ENCODE assay signal across 8 cellular contexts in genomic region chr15:40941528-40942336, GRCh38. TPM values are rescaled to one million over a fixed set of nuclear protein-coding genes. Genes with fewer than 3 reads are reported as not detected.
DNase-seq lines count a peak whose midpoint lies in the region; ATAC-seq, FAIRE-seq and TF ChIP-seq lines count a peak whose summit lies in the region.

No MANE protein-coding gene starts in this region.

- POLR2A ChIA-PET in CD8-positive, alpha-beta T cell (lab: Charles Lee): interaction anchor here (1.2 to 3.7 kb wide), 6 partner anchors 10 to 38 kb away, joined by 3 to 28 read pairs (median 12); partner anchors contain the start of genes CHAC1 and DLL4

- no peaks in the 10 kb centered on the region for H4K20me1 ChIP-seq in neural cell (ENCODE audit: insufficient read depth)

- peak; percentile 72 for ATAC-seq in CD8-positive, alpha-beta T cell
- ATAC-seq in GM19372 (IDR thresholded peaks at IDR 0.05; ENCODE audit: low read depth, unreplicated experiment) (peak; percentile 68), HG03565 (IDR thresholded peaks at IDR 0.05; ENCODE audit: unreplicated experiment) (peak; percentile 58)

- peak overlapping the region; percentile 30 for H3K27ac Mint-ChIP-seq in CD8-positive, alpha-beta T cell

- FAIRE-seq in RCC 7860 (lab: Jason Lieb, UNC): no peak

- TF ChIP-seq CTCF in CD8-positive, alpha-beta T cell (IDR thresholded peaks at IDR 0.05): peak; percentile 40
- peak; percentile 75 for TF ChIP-seq CTCF in neural cell (IDR thresholded peaks at IDR 0.05; ENCODE audit: poor library complexity, severe bottlenecking)

- H2AFZ ChIP-seq in neural cell (ENCODE audit: low read depth, low read length): no peak overlapping the region

- H3K36me3 ChIP-seq in CD8-positive, alpha-beta T cell (ENCODE audit: insufficient read depth, low read length): no peaks in the 10 kb centered on the region
- H3K36me3 ChIP-seq in neural cell (ENCODE audit: insufficient read depth, low read length): no peaks in the 10 kb centered on the region

- peak; percentile 14 for TF ChIP-seq EP300 in neural cell (conservative IDR thresholded peaks at IDR 0.05; ENCODE audit: poor library complexity, severe bottlenecking)

- peaks cover 37% of the 10 kb centered on the region for H3K4me1 Mint-ChIP-seq in CD8-positive, alpha-beta T cell (ENCODE audit: low read depth)

- H3K4me1 ChIP-seq in CD8-positive, alpha-beta T cell (ENCODE audit: insufficient read depth, low read length): peaks cover 29% of the 10 kb centered on the region

- H3K27me3 Mint-ChIP-seq in CD8-positive, alpha-beta T cell (ENCODE audit: low read depth): no peaks in the 10 kb centered on the region

- peak overlapping the region; percentile 49 for H3K9ac ChIP-seq in neural cell (ENCODE audit: low read length)

- DNase-seq in CD8-positive, alpha-beta T cell: peak in 6 of 7 experiments; percentile 56 to 84 (median 62)
- DNase-seq in RCC 7860 (ENCODE audit: low spot score): peak; percentile 59
- DNase-seq in activated effector memory CD4-positive, alpha-beta T cell treated with Interleukin-2 at 50 U/mL for 16 hours: peak; percentile 53
- DNase-seq in fibroblast of the conjunctiva (ENCODE audit: low read depth): peak; percentile 28
- peak in 33 of 49 donors; percentile 14 to 85 (median 44) for DNase-seq in substantia nigra (lab: John Stamatoyannopoulos, UW)

- H3K79me2 ChIP-seq in neural cell (replicated peaks; ENCODE audit: insufficient read depth, low read length): no peaks in the 10 kb centered on the region

- H3K36me3 Mint-ChIP-seq in CD8-positive, alpha-beta T cell: no peaks in the 10 kb centered on the region

- H3F3A ChIP-seq in neural cell (ENCODE audit: insufficient read depth, low read length, poor library complexity, severe bottlenecking): no peaks in the 10 kb centered on the region

- TF ChIP-seq RAD21 in neural cell (conservative IDR thresholded peaks at IDR 0.05): peak; percentile 12

- H3K9me3 Mint-ChIP-seq in CD8-positive, alpha-beta T cell: no peaks in the 10 kb centered on the region

- CTCF ChIA-PET in CD8-positive, alpha-beta T cell (lab: Charles Lee): interaction anchor here (0.6 to 9.7 kb wide), 27 partner anchors 10 to 244 kb away, joined by 3 to 88 read pairs (median 4); partner anchors contain the start of genes CHAC1, DLL4 and VPS18

- peak overlapping the region; percentile 78 for H3K4me3 ChIP-seq in CD8-positive, alpha-beta T cell (ENCODE audit: low read depth, low read length)
- peak overlapping the region; percentile 53 for H3K4me3 ChIP-seq in neural cell (ENCODE audit: low read length)

- H3K9me3 ChIP-seq in CD8-positive, alpha-beta T cell (ENCODE audit: low read length): no peaks in the 10 kb centered on the region
- H3K9me3 ChIP-seq in neural cell (ENCODE audit: low read length): no peaks in the 10 kb centered on the region

- H3K4me2 ChIP-seq in neural cell (ENCODE audit: low read length): no peak overlapping the region

- H3K9me2 ChIP-seq in neural cell (ENCODE audit: insufficient read depth, low read length): no peaks in the 10 kb centered on the region

- H3K4me3 Mint-ChIP-seq in CD8-positive, alpha-beta T cell: peak overlapping the region; percentile 86

- H3K27me3 ChIP-seq in CD8-positive, alpha-beta T cell (ENCODE audit: insufficient read depth, low read length): no peaks in the 10 kb centered on the region
- peaks cover 7% of the 10 kb centered on the region for H3K27me3 ChIP-seq in neural cell (ENCODE audit: insufficient read depth, low read depth, low read length)

- peak overlapping the region; percentile 30 for H3K27ac ChIP-seq in CD8-positive, alpha-beta T cell (ENCODE audit: low read depth, low read length)
- H3K27ac ChIP-seq in neural cell (ENCODE audit: low read length): no peak overlapping the region
- H3K27ac ChIP-seq in substantia nigra (ENCODE audit: low read depth, low read length, poor library complexity, severe bottlenecking): peak overlapping the region; percentile 71

- intact Hi-C loops in CD8-positive, alpha-beta T cell (cut with DNase I, micrococcal nuclease): loop anchor here (1.0 to 5.0 kb wide), 6 partner anchors 12 to 601 kb away; partner anchors contain the start of genes CHAC1 (in 2 of the 2), INO80 (in 1 of the 2) and RPAP1 (in 1 of the 2)

TF ChIP-seq in neural cell, 6 proteins besides CTCF, POLR2A, EP300 and RAD21:
- TF ChIP-seq, protein P1, sequence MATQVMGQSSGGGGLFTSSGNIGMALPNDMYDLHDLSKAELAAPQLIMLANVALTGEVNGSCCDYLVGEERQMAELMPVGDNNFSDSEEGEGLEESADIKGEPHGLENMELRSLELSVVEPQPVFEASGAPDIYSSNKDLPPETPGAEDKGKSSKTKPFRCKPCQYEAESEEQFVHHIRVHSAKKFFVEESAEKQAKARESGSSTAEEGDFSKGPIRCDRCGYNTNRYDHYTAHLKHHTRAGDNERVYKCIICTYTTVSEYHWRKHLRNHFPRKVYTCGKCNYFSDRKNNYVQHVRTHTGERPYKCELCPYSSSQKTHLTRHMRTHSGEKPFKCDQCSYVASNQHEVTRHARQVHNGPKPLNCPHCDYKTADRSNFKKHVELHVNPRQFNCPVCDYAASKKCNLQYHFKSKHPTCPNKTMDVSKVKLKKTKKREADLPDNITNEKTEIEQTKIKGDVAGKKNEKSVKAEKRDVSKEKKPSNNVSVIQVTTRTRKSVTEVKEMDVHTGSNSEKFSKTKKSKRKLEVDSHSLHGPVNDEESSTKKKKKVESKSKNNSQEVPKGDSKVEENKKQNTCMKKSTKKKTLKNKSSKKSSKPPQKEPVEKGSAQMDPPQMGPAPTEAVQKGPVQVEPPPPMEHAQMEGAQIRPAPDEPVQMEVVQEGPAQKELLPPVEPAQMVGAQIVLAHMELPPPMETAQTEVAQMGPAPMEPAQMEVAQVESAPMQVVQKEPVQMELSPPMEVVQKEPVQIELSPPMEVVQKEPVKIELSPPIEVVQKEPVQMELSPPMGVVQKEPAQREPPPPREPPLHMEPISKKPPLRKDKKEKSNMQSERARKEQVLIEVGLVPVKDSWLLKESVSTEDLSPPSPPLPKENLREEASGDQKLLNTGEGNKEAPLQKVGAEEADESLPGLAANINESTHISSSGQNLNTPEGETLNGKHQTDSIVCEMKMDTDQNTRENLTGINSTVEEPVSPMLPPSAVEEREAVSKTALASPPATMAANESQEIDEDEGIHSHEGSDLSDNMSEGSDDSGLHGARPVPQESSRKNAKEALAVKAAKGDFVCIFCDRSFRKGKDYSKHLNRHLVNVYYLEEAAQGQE (IDR thresholded peaks at IDR 0.05; ENCODE audit: borderline replicate concordance): no peak
- TF ChIP-seq SMC3 (conservative IDR thresholded peaks at IDR 0.05; ENCODE audit: poor library complexity) (no peak), MXI1 (conservative IDR thresholded peaks at IDR 0.05; ENCODE audit: poor library complexity, severe bottlenecking) (no peak), POLR2AphosphoS5 (IDR thresholded peaks at IDR 0.05) (no peak), EZH2 (IDR thresholded peaks at IDR 0.05; ENCODE audit: borderline replicate concordance, insufficient read depth, low read length, poor library complexity, severe bottlenecking) (no peak), TAF1 (IDR thresholded peaks at IDR 0.05; ENCODE audit: low read depth) (no peak)

RNA-seq across cellular contexts. Expression of gene CHAC1, which starts 11.5 kb away (rescaled TPM):
- total RNA-seq in CD8-positive, alpha-beta T cell: under 1 TPM; 0.22 to 0.69 TPM
- polyA plus RNA-seq in neural cell: 3.6 and 7.0 TPM in 2 replicates
- 6.8 and 9.7 TPM in 2 replicates for polyA minus RNA-seq in neural cell

RNA-seq across cellular contexts. Expression of gene DLL4, which starts 12.6 kb away (rescaled TPM):
- total RNA-seq in CD8-positive, alpha-beta T cell: under 1 TPM; 0.08 TPM
- polyA plus RNA-seq in neural cell: 2.2 and 2.3 TPM in 2 replicates
- polyA minus RNA-seq in neural cell: 2.2 and 2.7 TPM in 2 replicates

RNA-seq across cellular contexts. Expression of gene VPS18, which starts 47.5 kb away (rescaled TPM):
- 10 to 100 TPM; 21.7 to 23.6 TPM for total RNA-seq in CD8-positive, alpha-beta T cell
- 13.8 and 16.7 TPM in 2 replicates for polyA plus RNA-seq in neural cell
- polyA minus RNA-seq in neural cell: 43.4 and 55.8 TPM in 2 replicates
